In the genomic region with DNA sequence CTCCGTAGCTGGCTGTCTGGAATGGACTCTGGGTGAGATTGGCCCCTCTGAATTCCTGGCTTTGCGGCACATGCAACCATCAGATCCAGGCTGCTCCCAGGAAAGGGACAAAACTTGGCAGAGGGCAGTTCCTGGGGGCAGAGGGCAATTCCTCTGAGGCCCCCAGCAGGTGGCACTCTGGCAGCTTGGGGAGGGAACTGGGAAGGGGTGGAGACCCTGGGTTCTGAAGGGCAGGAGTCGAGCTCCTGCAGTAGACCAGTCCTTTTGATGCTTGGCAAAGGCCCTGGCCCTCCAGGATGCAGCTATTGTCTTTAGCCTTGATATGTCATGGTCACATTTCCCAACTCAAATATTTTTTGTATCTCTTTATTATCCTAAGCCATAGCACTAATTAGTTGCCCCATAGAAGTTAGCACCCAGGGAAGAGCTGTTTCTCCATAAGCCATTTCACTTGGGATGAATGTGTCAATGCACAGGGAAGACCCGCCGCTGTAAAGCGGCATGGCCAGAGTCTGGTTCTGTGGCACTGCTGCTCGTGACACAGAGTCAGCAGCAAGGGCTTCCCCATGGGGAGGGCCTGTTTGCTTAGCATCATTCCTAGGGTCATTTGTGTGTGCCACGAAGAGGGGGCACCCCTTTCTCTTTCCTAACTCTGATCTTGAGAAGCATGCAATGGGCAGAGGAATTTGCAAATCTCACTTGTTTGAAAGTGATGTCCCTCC, we compare ENCODE assay signal across 22 cellular contexts. TPM values are rescaled to one million over a fixed set of nuclear protein-coding genes. Genes with fewer than 3 reads are reported as not detected.
DNase-seq lines count a peak whose midpoint lies in the region; ATAC-seq, FAIRE-seq and TF ChIP-seq lines count a peak whose summit lies in the region.
"Had no signal": no experiment of that assay in that cellular context is flagged by ENCODE, and none has a peak within 500 bp of the region (broad histone marks: within the 10 kb centered on the region; RNA-seq: fewer than 3 reads in every experiment).

No MANE protein-coding gene starts in this region.

- H4K20me1 ChIP-seq in HepG2 (ENCODE audit: insufficient read depth, low read length) (no peaks in the 10 kb centered on the region), PC-3 (ENCODE audit: low read length) (no peaks in the 10 kb centered on the region)

- DNase-seq in HepG2 (ENCODE audit: low spot score) (no peak), right lobe of liver (no peak), PC-3 (no peak), iPS DF 6.9 (ENCODE audit: low read depth, low spot score) (no peak), NOMO-1 treated with dmso at 0.1 percent for 144 hours (lab: John Stamatoyannopoulos, UW; ENCODE audit: unreplicated experiment) (no peak), dedifferentiated amniotic fluid mesenchymal stem cell (ENCODE audit: extremely low spot score) (no peak), NCI-H2029 (lab: John Stamatoyannopoulos, UW) (no peak), HT-29 (ENCODE audit: low spot score) (no peak)
- DNase-seq: C1 segment of cervical spinal cord; Calu3; CD8-positive, alpha-beta T cell; H7; NCI-H1694; NCI-H2081 treated with DMSO at 0.1 percent for 48 hours; NCI-H2171 treated with DMSO at 0.1 percent for 48 hours; SHP77 treated with DMSO at 0.1 percent for 48 hours; SW 1271 had no signal

- H3K27ac ChIP-seq in HepG2 (ENCODE audit: extremely low read length, insufficient read depth, low read length) (no peak overlapping the region), right lobe of liver (no peak overlapping the region), PC-3 (ENCODE audit: low read length) (no peak overlapping the region), iPS DF 6.9 (ENCODE audit: low read length) (peak overlapping the region; percentile 53)
- H3K27ac ChIP-seq: 22Rv1, HL-60, RWPE1, SK-N-MC had no signal

- no peak for FAIRE-seq in HepG2 (lab: Jason Lieb, UNC)
- FAIRE-seq: GM19239 had no signal

- TF ChIP-seq CTCF in HepG2 (CRISPR knock-in tag; IDR thresholded peaks at IDR 0.05) (peak; percentile 10; the same call in 1 of the 2 replicates), right lobe of liver (IDR thresholded peaks at IDR 0.05) (no peak), PC-3 (conservative IDR thresholded peaks at IDR 0.05; ENCODE audit: low read depth, low read length) (peak; percentile 24; the same call in 1 of the 2 replicates)

- no peak overlapping the region for H3K9ac ChIP-seq in HepG2 (ENCODE audit: insufficient read depth, low read depth, low read length)
- H3K9ac ChIP-seq in PC-3 (ENCODE audit: low read length), result no peak overlapping the region

- H3K9me3 ChIP-seq in HepG2 (ENCODE audit: low read length) (no peaks in the 10 kb centered on the region), right lobe of liver (no peaks in the 10 kb centered on the region), PC-3 (ENCODE audit: low read length) (no peaks in the 10 kb centered on the region), iPS DF 6.9 (ENCODE audit: control insufficient read depth, insufficient read depth, low read length) (no peaks in the 10 kb centered on the region)

- BruUV-seq in HepG2 (replicated peaks; lab: Mats Ljungman, UMichigan) (no TSS peak), PC-3 (replicated peaks; lab: Mats Ljungman, UMichigan) (no TSS peak)

- POLR2A ChIA-PET in HepG2 (lab: Yijun Ruan, JAX) (no interaction called here), PC-3 (lab: Charles Lee; ENCODE audit: unreplicated experiment) (no interaction called here)

- 49% methylated on average over 8 of the region's 8 CpGs for WGBS in HepG2 (ENCODE audit: low lambda C conversion rate)
- 83% methylated on average over 5 of the region's 8 CpGs for WGBS in right lobe of liver (ENCODE audit: insufficient coverage, low coverage, low lambda C conversion rate, missing lambda C conversion rate)
- WGBS in iPS DF 6.9 (ENCODE audit: insufficient coverage, insufficient read length), result no CpG with 5 or more reads among the region's 8 CpGs

- H3K9me2 ChIP-seq in PC-3 (replicated peaks; ENCODE audit: low read length), result no peaks in the 10 kb centered on the region

- no peak for TF ChIP-seq POLR2A in HepG2 (IDR thresholded peaks at IDR 0.05; ENCODE audit: insufficient read depth in 1 of 2, low read depth in 2 of 2, low read length in 2 of 2)
- no peak for TF ChIP-seq POLR2A in right lobe of liver (IDR thresholded peaks at IDR 0.05)

- H3K36me3 ChIP-seq in HepG2 (replicated peaks in 1 of 2; ENCODE audit: control insufficient read depth in 1 of 2, insufficient read depth in 2 of 2, low read length in 2 of 2) (no peaks in the 10 kb centered on the region), right lobe of liver (no peaks in the 10 kb centered on the region), PC-3 (ENCODE audit: low read depth, low read length) (no peaks in the 10 kb centered on the region), iPS DF 6.9 (ENCODE audit: control insufficient read depth, insufficient read depth, low read length) (no peaks in the 10 kb centered on the region)

- TF ChIP-seq EP300 in HepG2 (IDR thresholded peaks at IDR 0.05; ENCODE audit: low read depth in 2 of 2, low read length in 2 of 2) (no peak), HepG2 (CRISPR knock-in tag; IDR thresholded peaks at IDR 0.05; ENCODE audit: borderline replicate concordance) (no peak)

- no peaks in the 10 kb centered on the region for H3K4me1 ChIP-seq in HepG2 (ENCODE audit: insufficient read depth, low read length)
- no peaks in the 10 kb centered on the region for H3K4me1 ChIP-seq in right lobe of liver
- no peaks in the 10 kb centered on the region for H3K4me1 ChIP-seq in PC-3 (ENCODE audit: insufficient read depth, low read length)
- H3K4me1 ChIP-seq in iPS DF 6.9 (ENCODE audit: control insufficient read depth, insufficient read depth, low read length), result peaks cover 6% of the 10 kb centered on the region

- H2AFZ ChIP-seq in HepG2 (ENCODE audit: low read length), result no peak overlapping the region
- no peak overlapping the region for H2AFZ ChIP-seq in PC-3 (ENCODE audit: low read length)

- ATAC-seq in HepG2 (no peak), right lobe of liver (no peak), PC-3 (no peak)
- ATAC-seq: CD8-positive, alpha-beta T cell had no signal

- H3K4me2 ChIP-seq in HepG2 (ENCODE audit: low read depth, low read length) (no peak overlapping the region), PC-3 (ENCODE audit: low read length) (no peak overlapping the region)

- H3K27me3 ChIP-seq in HepG2 (ENCODE audit: control insufficient read depth in 1 of 2, insufficient read depth in 2 of 2, low read length in 2 of 2) (no peaks in the 10 kb centered on the region; a peak in 1 of 5 replicates), right lobe of liver (no peaks in the 10 kb centered on the region), PC-3 (ENCODE audit: low read length) (no peaks in the 10 kb centered on the region), iPS DF 6.9 (ENCODE audit: control insufficient read depth, insufficient read depth, low read length) (no peaks in the 10 kb centered on the region)

- H3K4me3 ChIP-seq in HepG2 (replicated peaks in 1 of 3; ENCODE audit: insufficient read depth in 1 of 3, low read depth in 2 of 3, low read length in 3 of 3) (no peak overlapping the region), right lobe of liver (no peak overlapping the region), PC-3 (ENCODE audit: low read length) (no peak overlapping the region), iPS DF 6.9 (ENCODE audit: low read length) (no peak overlapping the region)
- H3K4me3 ChIP-seq: SK-N-MC had no signal

- no peaks in the 10 kb centered on the region for H3F3A ChIP-seq in PC-3 (ENCODE audit: low read length, unreplicated experiment)

- CTCF ChIA-PET in HepG2 (lab: Yijun Ruan, JAX; ENCODE audit: low intra/inter-chr PET ratio, low total read pairs), result no interaction called here
- CTCF ChIA-PET in PC-3 (lab: Charles Lee), result no interaction called here

- TF ChIP-seq RAD21 in HepG2 (CRISPR knock-in tag; IDR thresholded peaks at IDR 0.05), result no peak

- in situ Hi-C loops in HepG2 (cut with HindIII; ENCODE audit: extremely low pct_ligation_motif_present, low pct_unique_long_range_greater_than_20kb), result no loop called here

- intact Hi-C loops in HepG2 (cut with micrococcal nuclease; ENCODE audit: unreplicated experiment) (no loop called here), right lobe of liver (cut with DNase I) (no loop called here), PC-3 (cut with micrococcal nuclease) (no loop called here)

- H3K79me2 ChIP-seq in HepG2 (ENCODE audit: insufficient read depth, low read length) (no peaks in the 10 kb centered on the region), PC-3 (ENCODE audit: low read length) (no peaks in the 10 kb centered on the region)

RNA-seq across cellular contexts. Expression of gene CDK20, which starts 51.2 kb away (rescaled TPM):
- total RNA-seq in HepG2 (2016; rRNA removed; fragmentation: Illumina TruSeq; extraction: Trizol) (not detected in 2 replicates), right lobe of liver (1 to 10 TPM; 1.6 to 3.7 (median 2.3) TPM), PC-3 (2014; rRNA removed) (3.0 and 9.2 TPM in 2 replicates)
- total RNA-seq in HepG2 (2016; cell fraction: cytosol; rRNA removed; fragmentation: Illumina TruSeq; extraction: Trizol; ENCODE audit: low read depth), result not detected in 2 replicates
- total RNA-seq in HepG2 (2016; cell fraction: insoluble cytoplasmic fraction; rRNA removed; fragmentation: Illumina TruSeq; extraction: Trizol), result not detected in 2 replicates
- total RNA-seq in HepG2 (2016; cell fraction: membrane; rRNA removed; fragmentation: Illumina TruSeq; extraction: Trizol), result not detected in 2 replicates
- total RNA-seq in HepG2 (2016; cell fraction: nucleus; rRNA removed; fragmentation: Illumina TruSeq; extraction: Trizol), result not detected in 2 replicates
- polyA plus RNA-seq in HepG2 (2011; rRNA removed), result not detected in 2 replicates
- not detected in 2 replicates for polyA plus RNA-seq in HepG2 (2011; cell fraction: cytosol; rRNA removed)
- not detected in 2 replicates for polyA plus RNA-seq in HepG2 (2011; cell fraction: nucleus; rRNA removed)
- polyA plus RNA-seq in HepG2 (2012), result not detected in 2 replicates
- polyA plus RNA-seq in HepG2 (2016; cell fraction: cytosol; fragmentation: Illumina TruSeq; extraction: Trizol; ENCODE audit: low read depth), result not detected in 2 replicates
- not detected in 2 replicates for polyA plus RNA-seq in HepG2 (2016; cell fraction: insoluble cytoplasmic fraction; fragmentation: Illumina TruSeq; extraction: Trizol; ENCODE audit: low read depth)
- not detected in 2 replicates for polyA plus RNA-seq in HepG2 (2016; cell fraction: membrane; fragmentation: Illumina TruSeq; extraction: Trizol; ENCODE audit: low read depth)
- not detected in 2 replicates for polyA plus RNA-seq in HepG2 (2016; cell fraction: nucleus; fragmentation: Illumina TruSeq; extraction: Trizol; ENCODE audit: insufficient read depth, low read depth)
- polyA minus RNA-seq in HepG2 (2011; rRNA and poly(A)+ RNA removed; ENCODE audit: low replicate concordance), result 4.1 TPM in 1 of 2 replicates, not detected in the other
- polyA minus RNA-seq in HepG2 (2011; cell fraction: cytosol; rRNA and poly(A)+ RNA removed), result not detected in 2 replicates
- polyA minus RNA-seq in HepG2 (2011; cell fraction: nucleus; rRNA and poly(A)+ RNA removed), result not detected in 2 replicates
- 5.8 and 6.2 TPM in 2 replicates for total RNA-seq in HT-29 (2014; rRNA removed; shearing (Covaris generic))

Comparison
In these comparisons a context has a peak if more than half of its experiments do, and no peak if none do; other contexts are left out.
1. CTCF ChIP-seq: peak in HepG2 (single experiment) and PC-3 (single experiment); none in right lobe of liver (0 of 4).